38 cellular contexts compared by ENCODE assay signal in the genomic region with DNA sequence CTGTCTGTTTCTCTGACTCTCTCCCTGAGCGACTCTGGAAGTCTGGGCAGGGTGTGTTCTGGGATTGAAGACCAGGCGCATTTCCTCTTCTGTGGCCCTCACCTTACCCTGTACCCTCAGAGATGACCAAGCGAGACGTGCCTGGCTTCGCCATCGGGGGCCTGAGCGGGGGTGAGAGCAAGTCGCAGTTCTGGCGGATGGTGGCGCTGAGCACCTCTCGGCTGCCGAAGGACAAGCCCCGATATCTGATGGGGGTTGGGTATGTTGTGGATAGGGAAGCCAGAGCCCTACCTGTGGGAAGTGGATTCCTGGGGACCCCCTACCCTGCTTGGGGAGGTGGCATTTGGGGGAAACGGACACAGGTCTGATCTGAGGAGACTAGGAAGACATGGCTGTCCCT. TPM values are rescaled to one million over a fixed set of nuclear protein-coding genes. Genes with fewer than 3 reads are reported as not detected.
DNase-seq lines count a peak whose midpoint lies in the region; ATAC-seq, FAIRE-seq and TF ChIP-seq lines count a peak whose summit lies in the region.
"Had no signal": no experiment of that assay in that cellular context is flagged by ENCODE, and none has a peak within 500 bp of the region (broad histone marks: within the 10 kb centered on the region; RNA-seq: fewer than 3 reads in every experiment).

No MANE protein-coding gene starts in this region.

- H2AFZ ChIP-seq in H1 (ENCODE audit: low read length) (no peak overlapping the region), OCI-LY7 (ENCODE audit: low read length) (no peak overlapping the region)
- H2AFZ ChIP-seq: GM23248 had no signal

- no peak for TF ChIP-seq POLR2A in H1 (IDR thresholded peaks at IDR 0.05; ENCODE audit: control extremely low read depth in 1 of 2, low read depth in 2 of 2, low read length in 2 of 2)

- no peaks in the 10 kb centered on the region for H3K23me2 ChIP-seq in H1 (ENCODE audit: low read depth, low read length)

- TF ChIP-seq RAD21 in H1 (IDR thresholded peaks at IDR 0.05 in 1 of 2, conservative IDR thresholded peaks at IDR 0.05 in 1 of 2; ENCODE audit: low read depth in 2 of 2, low read length in 2 of 2): peak; percentile 47 to 65; a peak in 3 of 4 replicates

- WGBS in H1 (ENCODE audit: extremely low coverage in 1 of 2, insufficient coverage in 1 of 2, insufficient read length in 1 of 2, insufficient replicate concordance in 2 of 2, low coverage in 1 of 2, low lambda C conversion rate in 2 of 2, missing lambda C conversion rate in 1 of 2), 2 experiments: 81% methylated on average over 14 of the region's 14 CpGs; no CpG with 5 or more reads in 1 of the 2 experiments

- H3K4me1 ChIP-seq in BE2C (no peaks in the 10 kb centered on the region), NT2/D1 (ENCODE audit: insufficient read depth, insufficient read length) (peaks cover 6% of the 10 kb centered on the region), H1 (replicated peaks in 1 of 4; ENCODE audit: control insufficient read depth in 3 of 4, insufficient read depth in 4 of 4, low read length in 3 of 4) (no peaks in the 10 kb centered on the region), OCI-LY7 (ENCODE audit: insufficient read depth, low read length, poor library complexity, severe bottlenecking) (peaks cover 1% of the 10 kb centered on the region)
- H3K4me1 ChIP-seq: A549 had no signal

- no peak overlapping the region for H2BK12ac ChIP-seq in H1 (ENCODE audit: low read depth, low read length)

- H2AK5ac ChIP-seq in H1 (ENCODE audit: low read depth, low read length): no peak overlapping the region

- no peak overlapping the region for H3K18ac ChIP-seq in H1 (ENCODE audit: extremely low read depth, low read length)

- intact Hi-C loops in OCI-LY7 (cut with micrococcal nuclease; ENCODE audit: unreplicated experiment): no loop called here

- no peak overlapping the region for H3K4ac ChIP-seq in H1 (replicated peaks; ENCODE audit: insufficient read length, low read depth, low read length)

- peaks cover 7% of the 10 kb centered on the region for H3K36me3 Mint-ChIP-seq in nephron progenitor cell (ENCODE audit: low read depth)

- H3K4me2 ChIP-seq in H1 (ENCODE audit: insufficient read depth in 1 of 2, low read depth in 2 of 2, low read length in 2 of 2) (no peak overlapping the region), OCI-LY7 (ENCODE audit: low read length) (no peak overlapping the region)
- H3K4me2 ChIP-seq: A549 had no signal

- H3K56ac ChIP-seq in H1 (replicated peaks; ENCODE audit: insufficient read length, low read depth, low read length): no peak overlapping the region

- H4K5ac ChIP-seq in H1 (ENCODE audit: insufficient read length, low read depth, low read length): no peak overlapping the region

- CTCF ChIA-PET in H1 (lab: Charles Lee; ENCODE audit: partially characterized antibody) (interaction anchor here (1.0 to 1.6 kb wide), 7 partner anchors 12 to 200 kb away, joined by 3 to 6 read pairs (median 4); no protein-coding TSS in a partner anchor), OCI-LY7 (lab: Charles Lee; ENCODE audit: unreplicated experiment) (no interaction called here)

- peak overlapping the region; percentile 81 for H3K27ac Mint-ChIP-seq in nephron progenitor cell
- H3K27ac Mint-ChIP-seq: activated CD8-positive, alpha-beta T cell treated with anti-CD3 and anti-CD28 coated beads for 36 hours; activated naive CD8-positive, alpha-beta T cell; CD4-positive, CD25-positive, alpha-beta regulatory T cell; mesothelial cell of epicardium; stimulated activated memory B cell treated with anti-CD40 and anti-IgM and Interleukin-4, amounts not matched to agents 10 μg/mL and 1 μg/mL and 100 μg/mL, for 72 hours; T-helper 17 cell had no signal

- no peak overlapping the region for H2BK5ac ChIP-seq in H1 (ENCODE audit: low read depth, low read length)

- H3K27me3 ChIP-seq in BE2C: no peaks in the 10 kb centered on the region
- H3K27me3 ChIP-seq in NT2/D1 (ENCODE audit: insufficient read depth, insufficient read length): no peaks in the 10 kb centered on the region
- H3K27me3 ChIP-seq in H1 (replicated peaks in 1 of 4; ENCODE audit: control insufficient read depth in 3 of 4, extremely low read depth in 1 of 4, insufficient read depth in 3 of 4, low read length in 3 of 4): no peaks in the 10 kb centered on the region
- H3K27me3 ChIP-seq: ascending aorta, cardiac muscle cell, esophagus muscularis mucosa, MG63, suprapubic skin had no signal

- H3K9ac ChIP-seq in NT2/D1 (ENCODE audit: insufficient read length, low read depth) (peak overlapping the region; percentile 32), H1 (replicated peaks in 1 of 4; ENCODE audit: extremely low read depth in 1 of 4, low read depth in 3 of 4, low read length in 3 of 4) (no peak overlapping the region)
- H3K9ac ChIP-seq: GM23248 had no signal

- H3K9me3 ChIP-seq in BE2C: no peaks in the 10 kb centered on the region
- no peaks in the 10 kb centered on the region for H3K9me3 ChIP-seq in NT2/D1 (ENCODE audit: insufficient read depth, low read length)
- no peaks in the 10 kb centered on the region for H3K9me3 ChIP-seq in H1 (ENCODE audit: insufficient read depth in 2 of 2, low read depth in 1 of 2, low read length in 1 of 2)
- no peaks in the 10 kb centered on the region for H3K9me3 ChIP-seq in OCI-LY7 (ENCODE audit: low read length)
- H3K9me3 ChIP-seq: A549, ascending aorta, esophagus muscularis mucosa, MG63, suprapubic skin had no signal

- no peaks in the 10 kb centered on the region for H3K27me3 Mint-ChIP-seq in nephron progenitor cell (ENCODE audit: low read depth, poor library complexity)
- H3K27me3 Mint-ChIP-seq: activated CD8-positive, alpha-beta T cell treated with anti-CD3 and anti-CD28 coated beads for 36 hours; activated naive CD8-positive, alpha-beta T cell; CD4-positive, CD25-positive, alpha-beta regulatory T cell; naive thymus-derived CD8-positive, alpha-beta T cell; stimulated activated memory B cell treated with anti-CD40 and anti-IgM and Interleukin-4, amounts not matched to agents 10 μg/mL and 1 μg/mL and 100 μg/mL, for 72 hours; T-helper 17 cell had no signal

- no peak for DNase-seq in BE2C
- no peak for DNase-seq in NT2/D1 (ENCODE audit: low read depth, low spot score)
- peak in 1 of 2 experiments; percentile 66 for DNase-seq in H1 (ENCODE audit: low read depth in 1 of 2, low spot score in 2 of 2)
- DNase-seq in nephron progenitor cell: no peak
- no peak for DNase-seq in NCI-H510A treated with DMSO at 0.1 percent for 48 hours (lab: John Stamatoyannopoulos, UW)
- DNase-seq in OCI-LY7 (ENCODE audit: low spot score): no peak
- DNase-seq: activated CD4-positive, alpha-beta T cell treated with anti-CD3 and anti-CD28 coated beads for 1 hour; activated CD8-positive, alpha-beta T cell treated with anti-CD3 and anti-CD28 coated beads for 36 hours; activated effector memory CD4-positive, alpha-beta T cell treated with Interleukin-2 at 50 U/mL for 16 hours; CD4-positive, CD25-positive, alpha-beta regulatory T cell; cortex of kidney; foreskin fibroblast; GM23248; head of caudate nucleus; islet precursor cell; KBM-7; MG63; naive thymus-derived CD8-positive, alpha-beta T cell; NCI-H1105 treated with DMSO at 0.1 percent for 48 hours; NCI-H1930; NCI-H524; PC-3; retina; Right ventricle myocardium superior; T-helper 17 cell had no signal

- H3K4me3 Mint-ChIP-seq in nephron progenitor cell: no peak overlapping the region
- H3K4me3 Mint-ChIP-seq: activated CD8-positive, alpha-beta T cell treated with anti-CD3 and anti-CD28 coated beads for 36 hours; activated naive CD8-positive, alpha-beta T cell; CD4-positive, CD25-positive, alpha-beta regulatory T cell; mesothelial cell of epicardium; naive thymus-derived CD8-positive, alpha-beta T cell; stimulated activated memory B cell treated with anti-CD40 and anti-IgM and Interleukin-4, amounts not matched to agents 10 μg/mL and 1 μg/mL and 100 μg/mL, for 72 hours; T-helper 17 cell had no signal

- no peak overlapping the region for H2BK15ac ChIP-seq in H1 (ENCODE audit: low read length)

- no peak overlapping the region for H3K14ac ChIP-seq in H1 (ENCODE audit: insufficient read length)

- no TSS peak for BruUV-seq in OCI-LY7 (replicated peaks; lab: Mats Ljungman, UMichigan)

- 0 out of 2 replicates have a peak, but pooled peaks have one; percentile 3 for TF ChIP-seq CTCF in BE2C (IDR thresholded peaks at IDR 0.05; ENCODE audit: low read depth, low read length)
- TF ChIP-seq CTCF in H1 (IDR thresholded peaks at IDR 0.05; ENCODE audit: control extremely low read depth in 1 of 3, insufficient read depth in 1 of 3, low read depth in 1 of 3, low read length in 3 of 3): peak; percentile 44 to 73 (median 55)
- no peak for TF ChIP-seq CTCF in nephron progenitor cell (IDR thresholded peaks at IDR 0.05)
- TF ChIP-seq CTCF in OCI-LY7 (conservative IDR thresholded peaks at IDR 0.05; ENCODE audit: low read length): no peak

- H3K36me3 ChIP-seq in BE2C (peaks cover 28% of the 10 kb centered on the region), NT2/D1 (ENCODE audit: insufficient read depth, insufficient read length, low read length) (peaks cover 49% of the 10 kb centered on the region), H1 (ENCODE audit: control insufficient read depth in 2 of 4, insufficient read depth in 4 of 4, low read length in 3 of 4) (peaks cover 0 to 15% (median 4%) of the 10 kb centered on the region in 4 experiments; a peak in 4 of 8 replicates), OCI-LY7 (ENCODE audit: insufficient read depth, low read length) (peaks cover 38% of the 10 kb centered on the region; the same call in 1 of the 2 replicates)
- H3K36me3 ChIP-seq: cardiac muscle cell had no signal

- POLR2A ChIA-PET in H1 (lab: Charles Lee; ENCODE audit: partially characterized antibody): interaction anchor here (3.7 to 55.9 kb wide), 2 partner anchors 11 to 43 kb away, joined by 16 to 1874 read pairs; a partner anchor contains a TSS
- POLR2A ChIA-PET in OCI-LY7 (lab: Charles Lee): no interaction called here

- no peak overlapping the region for H3K23ac ChIP-seq in H1 (ENCODE audit: insufficient read length)

- no peak overlapping the region for H2BK120ac ChIP-seq in H1 (replicated peaks; ENCODE audit: low read depth, low read length)

- H3K9me3 Mint-ChIP-seq in nephron progenitor cell: no peaks in the 10 kb centered on the region
- H3K9me3 Mint-ChIP-seq: activated CD8-positive, alpha-beta T cell treated with anti-CD3 and anti-CD28 coated beads for 36 hours; CD4-positive, CD25-positive, alpha-beta regulatory T cell; mesothelial cell of epicardium; naive thymus-derived CD8-positive, alpha-beta T cell; stimulated activated memory B cell treated with anti-CD40 and anti-IgM and Interleukin-4, amounts not matched to agents 10 μg/mL and 1 μg/mL and 100 μg/mL, for 72 hours had no signal

- FAIRE-seq in H1 (lab: Jason Lieb, UNC): no peak
- FAIRE-seq: A549, D721Med, endometrium, TTC549 had no signal

- peaks cover 28% of the 10 kb centered on the region for H3K4me1 Mint-ChIP-seq in nephron progenitor cell

- H3K79me2 ChIP-seq in H1 (ENCODE audit: control insufficient read depth in 1 of 2, insufficient read depth in 2 of 2, low read length in 2 of 2) (no peaks in the 10 kb centered on the region), OCI-LY7 (ENCODE audit: insufficient read depth, low read depth, low read length) (no peaks in the 10 kb centered on the region)

- H3K79me1 ChIP-seq in H1 (ENCODE audit: low read depth, low read length): no peaks in the 10 kb centered on the region

- H3K9me2 ChIP-seq in OCI-LY7 (ENCODE audit: insufficient read depth, low read length): no peaks in the 10 kb centered on the region

- H3K27ac ChIP-seq in H1 (ENCODE audit: low read depth, low read length) (no peak overlapping the region), OCI-LY7 (ENCODE audit: low read depth, low read length, poor library complexity, severe bottlenecking) (no peak overlapping the region)
- H3K27ac ChIP-seq: A549, ascending aorta, cardiac muscle cell, esophagus muscularis mucosa, GM23248, suprapubic skin had no signal

- no peak overlapping the region for H4K8ac ChIP-seq in H1 (ENCODE audit: extremely low read depth, insufficient read depth, low read length)

- H4K20me1 ChIP-seq in H1 (replicated peaks in 1 of 2; ENCODE audit: control insufficient read depth in 1 of 2, insufficient read depth in 2 of 2, low read length in 2 of 2) (peaks cover 0 to 2% of the 10 kb centered on the region in 2 experiments), OCI-LY7 (ENCODE audit: insufficient read depth, low read length) (no peaks in the 10 kb centered on the region)

- H3K4me3 ChIP-seq in BE2C (ENCODE audit: low read depth, low read length) (no peak overlapping the region), NT2/D1 (ENCODE audit: insufficient read length, low read depth) (no peak overlapping the region), H1 (ENCODE audit: extremely low read depth in 1 of 4, insufficient read depth in 2 of 4, low read depth in 3 of 4, low read length in 4 of 4) (no peak overlapping the region), OCI-LY7 (ENCODE audit: low read depth, low read length, poor library complexity, severe bottlenecking) (no peak overlapping the region)
- H3K4me3 ChIP-seq: A549, ascending aorta, cardiac muscle cell, esophagus muscularis mucosa, GM23248, MG63, suprapubic skin had no signal

- no peak overlapping the region for H4K91ac ChIP-seq in H1 (replicated peaks; ENCODE audit: insufficient read length, low read length)

- no peak overlapping the region for H2BK20ac ChIP-seq in H1 (ENCODE audit: low read length)

- ATAC-seq in GM18858 (IDR thresholded peaks at IDR 0.05; ENCODE audit: unreplicated experiment): no peak
- ATAC-seq in GM19351 (IDR thresholded peaks at IDR 0.05; ENCODE audit: unreplicated experiment): no peak
- ATAC-seq: A549; activated CD8-positive, alpha-beta T cell treated with anti-CD3 and anti-CD28 coated beads for 36 hours; naive thymus-derived CD8-positive, alpha-beta T cell; PC-3; stimulated activated memory B cell treated with anti-CD40 and anti-IgM and Interleukin-4, amounts not matched to agents 10 μg/mL and 1 μg/mL and 100 μg/mL, for 72 hours; T-helper 17 cell had no signal

- no peak for TF ChIP-seq EP300 in H1 (IDR thresholded peaks at IDR 0.05; ENCODE audit: borderline replicate concordance in 1 of 2, low read depth in 2 of 2, low read length in 2 of 2)

RNA-seq across cellular contexts. Expression of a gene that starts 5.8 kb away (rescaled TPM):
- 173 TPM for polyA plus RNA-seq in BE2C (2012; ENCODE audit: insufficient read depth, insufficient read length, low read depth)
- 120 TPM in 2 replicates for total RNA-seq in H1 (2021; fragmentation: NEBNext Ultra II Directional; extraction: Animal tissue kit (Norgen Biotek cat#: 25700))
- polyA plus RNA-seq in H1 (2011; rRNA removed): 61.9 and 83.4 TPM in 2 replicates
- polyA plus RNA-seq in H1 (2011; cell fraction: cytosol; rRNA removed): 67.2 TPM
- 179 TPM for polyA plus RNA-seq in H1 (2011; cell fraction: nucleus; rRNA removed)
- polyA plus RNA-seq in H1 (2012, experiment 1 of 2): 78.8 to 103 TPM (median 98.1 TPM) in 4 replicates
- 90.9 TPM for polyA plus RNA-seq in H1 (2012, experiment 2 of 2)
- 65.5 TPM for polyA plus RNA-seq in H1 (2013, experiment 1 of 2)
- polyA plus RNA-seq in H1 (2013, experiment 2 of 2): 58.4 TPM
- 131 and 151 TPM in 2 replicates for polyA minus RNA-seq in H1 (2011; rRNA and poly(A)+ RNA removed)
- 66.2 TPM for polyA minus RNA-seq in H1 (2011; cell fraction: cytosol; rRNA and poly(A)+ RNA removed)
- polyA minus RNA-seq in H1 (2011; cell fraction: nucleus; rRNA and poly(A)+ RNA removed): 116 TPM
- total RNA-seq in OCI-LY7 (2014; rRNA removed; shearing (Covaris generic)): 108 and 139 TPM in 2 replicates
- total RNA-seq in OCI-LY7 (2022): 165 and 180 TPM in 2 replicates

RNA-seq across cellular contexts. Expression of a gene that starts 10.8 kb away (rescaled TPM):
- 169 TPM for polyA plus RNA-seq in BE2C (2012; ENCODE audit: insufficient read depth, insufficient read length, low read depth)
- 61.1 and 61.6 TPM in 2 replicates for total RNA-seq in H1 (2021; fragmentation: NEBNext Ultra II Directional; extraction: Animal tissue kit (Norgen Biotek cat#: 25700))
- 94.2 and 126 TPM in 2 replicates for polyA plus RNA-seq in H1 (2011; rRNA removed)
- polyA plus RNA-seq in H1 (2011; cell fraction: cytosol; rRNA removed): 106 TPM
- 245 TPM for polyA plus RNA-seq in H1 (2011; cell fraction: nucleus; rRNA removed)
- 59.3 to 105 TPM (median 99.7 TPM) in 4 replicates for polyA plus RNA-seq in H1 (2012, experiment 1 of 2)
- polyA plus RNA-seq in H1 (2012, experiment 2 of 2): 74.3 TPM
- 33.7 TPM for polyA plus RNA-seq in H1 (2013, experiment 1 of 2)
- polyA plus RNA-seq in H1 (2013, experiment 2 of 2): 31.1 TPM
- 24.7 and 28.9 TPM in 2 replicates for polyA minus RNA-seq in H1 (2011; rRNA and poly(A)+ RNA removed)
- 20.5 TPM for polyA minus RNA-seq in H1 (2011; cell fraction: cytosol; rRNA and poly(A)+ RNA removed)
- 38.8 TPM for polyA minus RNA-seq in H1 (2011; cell fraction: nucleus; rRNA and poly(A)+ RNA removed)
- total RNA-seq in OCI-LY7 (2014; rRNA removed; shearing (Covaris generic)): 30.8 and 39.8 TPM in 2 replicates
- total RNA-seq in OCI-LY7 (2022): 42.5 and 59.7 TPM in 2 replicates

RNA-seq across cellular contexts. Expression of a gene that starts 57.9 kb away (rescaled TPM):
- 341 TPM for polyA plus RNA-seq in BE2C (2012; ENCODE audit: insufficient read depth, insufficient read length, low read depth)
- 675 and 695 TPM in 2 replicates for total RNA-seq in H1 (2021; fragmentation: NEBNext Ultra II Directional; extraction: Animal tissue kit (Norgen Biotek cat#: 25700))
- polyA plus RNA-seq in H1 (2011; rRNA removed): 291 and 412 TPM in 2 replicates
- 422 TPM for polyA plus RNA-seq in H1 (2011; cell fraction: cytosol; rRNA removed)
- 936 TPM for polyA plus RNA-seq in H1 (2011; cell fraction: nucleus; rRNA removed)
- polyA plus RNA-seq in H1 (2012, experiment 1 of 2): 420 to 558 TPM (median 549 TPM) in 4 replicates
- 262 TPM for polyA plus RNA-seq in H1 (2012, experiment 2 of 2)
- polyA plus RNA-seq in H1 (2013, experiment 1 of 2): 360 TPM
- polyA plus RNA-seq in H1 (2013, experiment 2 of 2): 337 TPM
- polyA minus RNA-seq in H1 (2011; rRNA and poly(A)+ RNA removed): 399 and 421 TPM in 2 replicates
- polyA minus RNA-seq in H1 (2011; cell fraction: cytosol; rRNA and poly(A)+ RNA removed): 267 TPM
- polyA minus RNA-seq in H1 (2011; cell fraction: nucleus; rRNA and poly(A)+ RNA removed): 311 TPM
- total RNA-seq in OCI-LY7 (2014; rRNA removed; shearing (Covaris generic)): 308 and 347 TPM in 2 replicates
- total RNA-seq in OCI-LY7 (2022): 553 and 569 TPM in 2 replicates

Comparison
In these comparisons a context has a peak if more than half of its experiments do, and no peak if none do; other contexts are left out.
1. CTCF ChIP-seq: peak in BE2C (single experiment) and H1 (3 of 3); none in nephron progenitor cell (single experiment) and OCI-LY7 (single experiment).